Comparison of ENCODE assay signal across 8 cellular contexts in the genomic region with DNA sequence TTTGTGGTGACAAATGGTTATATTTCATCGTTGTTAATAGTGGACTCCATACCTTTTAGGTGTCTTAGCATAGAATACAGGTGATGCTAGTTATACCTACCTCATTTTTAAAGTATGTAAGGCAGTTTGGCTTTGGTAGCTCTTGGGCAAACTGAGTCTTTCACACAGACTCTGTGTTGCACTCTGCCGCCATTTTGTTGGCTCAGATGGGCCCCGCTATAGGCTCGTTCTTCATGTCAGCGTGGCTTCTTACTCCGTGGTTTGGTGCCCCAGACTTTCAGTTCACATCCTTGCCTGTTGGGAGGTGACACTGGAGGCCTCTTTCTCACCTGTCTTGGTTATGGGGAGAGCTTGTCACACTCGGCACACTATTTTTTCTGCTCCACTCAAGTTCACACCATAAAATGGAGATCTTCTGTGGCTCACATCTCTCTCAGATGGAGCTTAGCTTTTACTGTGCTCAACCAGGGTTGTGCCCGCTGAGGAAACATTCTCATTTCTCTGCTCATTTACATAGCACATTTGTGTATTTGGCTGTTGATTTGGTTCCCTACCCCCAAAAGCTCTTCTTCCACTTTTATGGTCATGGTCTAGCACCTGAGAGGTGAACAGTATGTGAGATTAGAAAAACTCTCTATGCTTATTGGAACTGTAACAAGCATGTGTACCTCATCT.
DNase-seq lines count a peak whose midpoint lies in the region; ATAC-seq and TF ChIP-seq lines count a peak whose summit lies in the region.

No MANE protein-coding gene starts in this region.

- H3K27me3 Mint-ChIP-seq in activated CD8-positive, alpha-beta memory T cell treated with anti-CD3 and anti-CD28 coated beads, Interleukin-2, amount 10 ng/mL, durations not matched to agents 7 days and 5 days, result no peaks in the 10 kb centered on the region

- H3K4me1 Mint-ChIP-seq in activated CD8-positive, alpha-beta memory T cell treated with anti-CD3 and anti-CD28 coated beads, Interleukin-2, amount 10 ng/mL, durations not matched to agents 7 days and 5 days, result peaks cover 79% of the 10 kb centered on the region
- peaks cover 50% of the 10 kb centered on the region for H3K4me1 Mint-ChIP-seq in stimulated activated effector memory CD8-positive, alpha-beta T cell treated with anti-CD3 and anti-CD28 coated beads, Interleukin-12 subunit alpha, Interleukin-12 subunit beta, amount 100 ng/mL, for 72 hours

- no peaks in the 10 kb centered on the region for H3K9me3 Mint-ChIP-seq in activated CD8-positive, alpha-beta memory T cell treated with anti-CD3 and anti-CD28 coated beads, Interleukin-2, amount 10 ng/mL, durations not matched to agents 7 days and 5 days (ENCODE audit: low read depth)
- H3K9me3 Mint-ChIP-seq in stimulated activated effector memory CD8-positive, alpha-beta T cell treated with anti-CD3 and anti-CD28 coated beads, Interleukin-12 subunit alpha, Interleukin-12 subunit beta, amount 100 ng/mL, for 72 hours, result no peaks in the 10 kb centered on the region

- no peaks in the 10 kb centered on the region for H3K9me3 ChIP-seq in OCI-LY3 (ENCODE audit: insufficient read depth, low read length)

- peak overlapping the region; percentile 47 for H3K4me3 ChIP-seq in OCI-LY3 (ENCODE audit: low read length)

- H3K4me1 ChIP-seq in OCI-LY3 (ENCODE audit: low read length), result peaks cover 85% of the 10 kb centered on the region

- H2AFZ ChIP-seq in OCI-LY3 (ENCODE audit: low read depth, low read length), result no peak overlapping the region

- ATAC-seq in activated CD8-positive, alpha-beta memory T cell treated with anti-CD3 and anti-CD28 coated beads, Interleukin-2, amount 10 ng/mL, durations not matched to agents 7 days and 5 days, result no peak
- ATAC-seq in GM21825 (IDR thresholded peaks at IDR 0.05; ENCODE audit: unreplicated experiment), result peak; percentile 61
- peak; percentile 20 for ATAC-seq in stimulated activated effector memory CD8-positive, alpha-beta T cell treated with anti-CD3 and anti-CD28 coated beads, Interleukin-12 subunit alpha, Interleukin-12 subunit beta, amount 100 ng/mL, for 72 hours

- peaks cover 9% of the 10 kb centered on the region for H3K79me2 ChIP-seq in OCI-LY3 (ENCODE audit: low read length)

- peak overlapping the region; percentile 97 for H3K27ac ChIP-seq in OCI-LY3 (ENCODE audit: low read length)

- H3K4me2 ChIP-seq in OCI-LY3 (ENCODE audit: low read length), result peak overlapping the region; percentile 75

- no peaks in the 10 kb centered on the region for H4K20me1 ChIP-seq in OCI-LY3 (ENCODE audit: insufficient read depth, low read length)

- no peak for DNase-seq in activated CD8-positive, alpha-beta memory T cell treated with anti-CD3 and anti-CD28 coated beads, Interleukin-2, amount 10 ng/mL, durations not matched to agents 7 days and 5 days
- no peak for DNase-seq in activated CD8-positive, alpha-beta memory T cell treated with anti-CD3 and anti-CD28 coated beads for 24 hours
- DNase-seq in stimulated activated effector memory CD8-positive, alpha-beta T cell treated with anti-CD3 and anti-CD28 coated beads, Interleukin-12 subunit alpha, Interleukin-12 subunit beta, amount 100 ng/mL, for 72 hours (ENCODE audit: low spot score in 2 of 2), result no peak
- no peak for DNase-seq in stimulated activated CD4-positive, alpha-beta T cell treated with anti-CD3 and anti-CD28 coated beads, Interleukin-2, amount 100 ng/mL, for 24 hours
- no peak for DNase-seq in erythroblast (lab: John Stamatoyannopoulos, UW)
- no peak for DNase-seq in occipital lobe (lab: John Stamatoyannopoulos, UW)

- H3K36me3 ChIP-seq in OCI-LY3 (replicated peaks; ENCODE audit: low read depth, low read length), result peaks cover 20% of the 10 kb centered on the region

- H3K4me3 Mint-ChIP-seq in activated CD8-positive, alpha-beta memory T cell treated with anti-CD3 and anti-CD28 coated beads, Interleukin-2, amount 10 ng/mL, durations not matched to agents 7 days and 5 days, result no peak overlapping the region
- no peak overlapping the region for H3K4me3 Mint-ChIP-seq in stimulated activated effector memory CD8-positive, alpha-beta T cell treated with anti-CD3 and anti-CD28 coated beads, Interleukin-12 subunit alpha, Interleukin-12 subunit beta, amount 100 ng/mL, for 72 hours

- CTCF ChIA-PET in activated CD8-positive, alpha-beta memory T cell treated with anti-CD3 and anti-CD28 coated beads, Interleukin-2, amount 10 ng/mL, durations not matched to agents 7 days and 5 days (lab: Charles Lee), result interaction anchor here (0.9 to 1.7 kb wide), 6 partner anchors 8 to 165 kb away, joined by 3 to 6 read pairs (median 4); no protein-coding TSS in a partner anchor

- no peak for TF ChIP-seq CTCF in OCI-LY3 (IDR thresholded peaks at IDR 0.05; ENCODE audit: low read depth, low read length)

- H3K9ac ChIP-seq in OCI-LY3 (ENCODE audit: low read length), result peak overlapping the region; percentile 70

- H3K36me3 Mint-ChIP-seq in activated CD8-positive, alpha-beta memory T cell treated with anti-CD3 and anti-CD28 coated beads, Interleukin-2, amount 10 ng/mL, durations not matched to agents 7 days and 5 days, result peaks cover 63% of the 10 kb centered on the region
- H3K36me3 Mint-ChIP-seq in stimulated activated effector memory CD8-positive, alpha-beta T cell treated with anti-CD3 and anti-CD28 coated beads, Interleukin-12 subunit alpha, Interleukin-12 subunit beta, amount 100 ng/mL, for 72 hours, result peaks cover 100% of the 10 kb centered on the region

- H3K27ac Mint-ChIP-seq in activated CD8-positive, alpha-beta memory T cell treated with anti-CD3 and anti-CD28 coated beads, Interleukin-2, amount 10 ng/mL, durations not matched to agents 7 days and 5 days, result peak overlapping the region; percentile 42
- H3K27ac Mint-ChIP-seq in stimulated activated effector memory CD8-positive, alpha-beta T cell treated with anti-CD3 and anti-CD28 coated beads, Interleukin-12 subunit alpha, Interleukin-12 subunit beta, amount 100 ng/mL, for 72 hours, result no peak overlapping the region

- TF ChIP-seq POLR2A in erythroblast (IDR thresholded peaks at IDR 0.05; ENCODE audit: low read length), result no peak

- no peaks in the 10 kb centered on the region for H3K27me3 ChIP-seq in OCI-LY3 (ENCODE audit: low read depth, low read length)
